Comparison of ENCODE assay signal across 12 cellular contexts in the genomic region with DNA sequence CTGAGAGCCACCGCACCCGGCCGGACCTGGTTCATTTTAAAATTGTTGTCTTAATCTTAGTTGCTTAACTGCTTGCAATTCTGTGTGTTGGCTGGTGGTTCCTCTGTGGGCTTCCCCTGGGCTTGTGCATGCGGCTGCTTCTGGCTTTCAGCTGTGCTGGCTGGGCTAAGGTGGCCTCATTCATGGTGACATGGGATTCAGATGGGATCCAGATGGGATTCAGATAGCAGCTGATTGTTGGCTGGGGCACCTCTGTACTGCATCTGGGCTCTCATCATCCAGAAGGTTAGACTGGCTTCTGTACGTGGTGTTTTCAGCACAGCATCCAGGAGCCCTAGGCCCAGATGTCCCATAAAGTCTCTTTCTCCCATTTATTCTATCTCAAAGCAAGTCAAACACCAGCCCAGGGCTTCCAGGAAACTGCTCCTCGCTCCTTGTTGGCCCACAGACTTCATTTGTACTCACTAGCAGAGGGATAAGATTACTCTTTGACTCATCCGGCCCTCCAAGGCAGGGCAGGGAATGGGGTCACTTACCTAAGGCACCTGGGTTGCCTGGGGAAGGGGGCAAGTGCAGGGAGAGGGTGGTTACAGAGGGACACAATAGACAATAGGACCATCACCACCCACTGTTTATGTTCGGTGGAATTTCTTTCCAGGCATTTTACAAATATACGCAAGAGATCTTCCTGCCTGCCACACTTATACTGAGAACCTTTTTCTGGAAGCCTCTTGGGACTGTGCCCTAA. TPM values are rescaled to one million over a fixed set of nuclear protein-coding genes. Genes with fewer than 3 reads are reported as not detected.
DNase-seq lines count a peak whose midpoint lies in the region; ATAC-seq, FAIRE-seq and TF ChIP-seq lines count a peak whose summit lies in the region.
"Had no signal": no experiment of that assay in that cellular context is flagged by ENCODE, and none has a peak within 500 bp of the region (broad histone marks: within the 10 kb centered on the region; RNA-seq: fewer than 3 reads in every experiment).

No MANE protein-coding gene starts in this region.

- FAIRE-seq in A549 (lab: Jason Lieb, UNC): no peak
- FAIRE-seq: GM18507 had no signal

- H3K9me3 Mint-ChIP-seq in dendritic cell treated with granulocyte-macrophage colony-stimulating factor and Interleukin-4, amounts not matched to agents 40 ng/mL and 50 ng/mL, for 4 days: no peaks in the 10 kb centered on the region
- H3K9me3 Mint-ChIP-seq in mesothelial cell of epicardium: no peaks in the 10 kb centered on the region

- H3K4me1 Mint-ChIP-seq in dendritic cell treated with granulocyte-macrophage colony-stimulating factor and Interleukin-4, amounts not matched to agents 40 ng/mL and 50 ng/mL, for 4 days (ENCODE audit: low read depth): peaks cover 36% of the 10 kb centered on the region
- H3K4me1 Mint-ChIP-seq in mesothelial cell of epicardium: peaks cover 11% of the 10 kb centered on the region

- no peak overlapping the region for H3K4me3 Mint-ChIP-seq in dendritic cell treated with granulocyte-macrophage colony-stimulating factor and Interleukin-4, amounts not matched to agents 40 ng/mL and 50 ng/mL, for 4 days
- no peak overlapping the region for H3K4me3 Mint-ChIP-seq in mesothelial cell of epicardium

- no peak for TF ChIP-seq RAD21 in A549 (conservative IDR thresholded peaks at IDR 0.05 in 1 of 2, IDR thresholded peaks at IDR 0.05 in 1 of 2)

- peaks cover 40% of the 10 kb centered on the region for H3K4me1 ChIP-seq in A549
- peaks cover 18% of the 10 kb centered on the region for H3K4me1 ChIP-seq in HUES6 (ENCODE audit: control insufficient read depth, insufficient read depth, low read length)

- intact Hi-C loops in dendritic cell treated with granulocyte-macrophage colony-stimulating factor and Interleukin-4, amounts not matched to agents 40 ng/mL and 50 ng/mL, for 4 days (cut with micrococcal nuclease): no loop called here

- TF ChIP-seq CTCF in A549 (IDR thresholded peaks at IDR 0.05) (no peak), mesothelial cell of epicardium (IDR thresholded peaks at IDR 0.05; ENCODE audit: unreplicated experiment) (no peak), GM10248 (IDR thresholded peaks at IDR 0.05; ENCODE audit: control extremely low read depth, extremely low read depth, low read depth, missing control alignments) (no peak)

- 62% methylated on average over 9 of the region's 9 CpGs for WGBS in A549 (ENCODE audit: missing lambda C conversion rate)

- peak overlapping the region; percentile 42 for H3K27ac Mint-ChIP-seq in dendritic cell treated with granulocyte-macrophage colony-stimulating factor and Interleukin-4, amounts not matched to agents 40 ng/mL and 50 ng/mL, for 4 days
- H3K27ac Mint-ChIP-seq in mesothelial cell of epicardium: peak overlapping the region; percentile 83

- H3K36me3 ChIP-seq in HUES6 (ENCODE audit: control insufficient read depth, insufficient read depth, low read length): no peaks in the 10 kb centered on the region
- H3K36me3 ChIP-seq: BLaER1 had no signal

- TF ChIP-seq EP300 in A549 (IDR thresholded peaks at IDR 0.05): no peak

- H3K9me3 ChIP-seq in A549 (no peaks in the 10 kb centered on the region), HUES6 (ENCODE audit: control insufficient read depth, insufficient read depth, low read depth, low read length) (no peaks in the 10 kb centered on the region)
- H3K9me3 ChIP-seq: BLaER1 had no signal

- no peaks in the 10 kb centered on the region for H3K27me3 ChIP-seq in HUES6 (ENCODE audit: control insufficient read depth, insufficient read depth, low read length)
- H3K27me3 ChIP-seq: BLaER1 had no signal

- H3K36me3 Mint-ChIP-seq in dendritic cell treated with granulocyte-macrophage colony-stimulating factor and Interleukin-4, amounts not matched to agents 40 ng/mL and 50 ng/mL, for 4 days (ENCODE audit: low read depth): no peaks in the 10 kb centered on the region
- no peaks in the 10 kb centered on the region for H3K36me3 Mint-ChIP-seq in mesothelial cell of epicardium

- H3K4me3 ChIP-seq in A549 (no peak overlapping the region), HUES6 (ENCODE audit: low read depth, low read length) (no peak overlapping the region)
- H3K4me3 ChIP-seq: BLaER1 had no signal

- DNase-seq in A549 (ENCODE audit: low read depth in 1 of 2, low spot score in 1 of 2) (no peak), mesothelial cell of epicardium (ENCODE audit: low spot score in 2 of 2, unreplicated experiment in 2 of 2) (no peak), GM10248 (ENCODE audit: extremely low spot score) (no peak)
- DNase-seq in activated naive CD4-positive, alpha-beta T cell (lab: John Stamatoyannopoulos, UW): no peak
- DNase-seq: central memory CD4-positive, alpha-beta T cell; stimulated activated CD4-positive, alpha-beta T cell treated with anti-CD3 and anti-CD28 coated beads, Interleukin-12 subunit alpha, Interleukin-12 subunit beta, amount 100 ng/mL, for 4 hours had no signal

- H3K27me3 Mint-ChIP-seq in dendritic cell treated with granulocyte-macrophage colony-stimulating factor and Interleukin-4, amounts not matched to agents 40 ng/mL and 50 ng/mL, for 4 days: no peaks in the 10 kb centered on the region
- no peaks in the 10 kb centered on the region for H3K27me3 Mint-ChIP-seq in mesothelial cell of epicardium (ENCODE audit: low read depth)

- H3K9ac ChIP-seq in HUES6 (ENCODE audit: low read length): peak overlapping the region; percentile 38
- H3K9ac ChIP-seq: BLaER1 had no signal

- H3K27ac ChIP-seq in A549 (peak overlapping the region; percentile 62 to 92), HUES6 (ENCODE audit: low read depth, low read length) (peak overlapping the region; percentile 31; the same call in 1 of the 2 replicates)
- H3K27ac ChIP-seq: BLaER1 had no signal

- peak overlapping the region; percentile 40 for H3K4me2 ChIP-seq in A549
- H3K4me2 ChIP-seq: BLaER1 had no signal

- CTCF ChIA-PET in A549 (lab: Yijun Ruan, JAX): interaction anchor here (1.1 to 2.6 kb wide), 2 partner anchors 11 to 43 kb away, joined by 3 to 11 read pairs; a partner anchor contains a TSS
- CTCF ChIA-PET in GM10248 (lab: Yijun Ruan, JAX): interaction anchor here (1.1 to 1.2 kb wide), 3 partner anchors 17 to 185 kb away, joined by 3 to 5 read pairs (median 3); no protein-coding TSS in a partner anchor

- no peak for TF ChIP-seq POLR2A in A549 (IDR thresholded peaks at IDR 0.05; ENCODE audit: low read length)

- ATAC-seq in A549: no peak
- no peak for ATAC-seq in GM21528 (IDR thresholded peaks at IDR 0.05; ENCODE audit: low FRiP score, unreplicated experiment)
- ATAC-seq in HG02798 (IDR thresholded peaks at IDR 0.05; ENCODE audit: poor library complexity, unreplicated experiment): no peak

- POLR2A ChIA-PET in A549 (lab: Yijun Ruan, JAX): interaction anchor here (1.0 kb wide), 1 partner anchor 10 kb away, joined by 5 read pairs; a partner anchor contains a TSS
- POLR2A ChIA-PET in GM10248 (lab: Yijun Ruan, JAX): no interaction called here

TF ChIP-seq in A549, 52 proteins besides CTCF, POLR2A, EP300 and RAD21 (continues in another document):
- TF ChIP-seq, protein P1, sequence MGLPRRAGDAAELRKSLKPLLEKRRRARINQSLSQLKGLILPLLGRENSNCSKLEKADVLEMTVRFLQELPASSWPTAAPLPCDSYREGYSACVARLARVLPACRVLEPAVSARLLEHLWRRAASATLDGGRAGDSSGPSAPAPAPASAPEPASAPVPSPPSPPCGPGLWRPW (IDR thresholded peaks at IDR 0.05): no peak
- TF ChIP-seq RCOR1 (IDR thresholded peaks at IDR 0.05; ENCODE audit: low read depth, low read length) (no peak), CHD4 (IDR thresholded peaks at IDR 0.05; ENCODE audit: borderline replicate concordance) (no peak), RARB (CRISPR knock-in tag; IDR thresholded peaks at IDR 0.05) (no peak), KDM1A (IDR thresholded peaks at IDR 0.05; ENCODE audit: low read depth) (no peak), TP53 (CRISPR knock-in tag; IDR thresholded peaks at IDR 0.05) (no peak), NPAS2 (CRISPR knock-in tag; IDR thresholded peaks at IDR 0.05; ENCODE audit: borderline replicate concordance) (no peak), GATA3 (IDR thresholded peaks at IDR 0.05; ENCODE audit: borderline replicate concordance) (no peak), HOXA7 (CRISPR knock-in tag; IDR thresholded peaks at IDR 0.05) (no peak), ZNF302 (CRISPR knock-in tag; IDR thresholded peaks at IDR 0.05) (no peak), POLR2AphosphoS2 (conservative IDR thresholded peaks at IDR 0.05; ENCODE audit: low read length) (no peak), EHF (CRISPR knock-in tag; IDR thresholded peaks at IDR 0.05) (no peak), NR3C1 (IDR thresholded peaks at IDR 0.05) (no peak), PHF8 (IDR thresholded peaks at IDR 0.05; ENCODE audit: borderline replicate concordance, low read depth) (no peak)

RNA-seq across cellular contexts. Expression of a gene that starts 10.2 kb away (rescaled TPM):
- 24.5 and 33.5 TPM in 2 replicates for polyA plus RNA-seq in A549 (2011; rRNA removed)
- 42.2 and 62.3 TPM in 2 replicates for polyA plus RNA-seq in A549 (2012; cell fraction: cytosol; rRNA removed)
- polyA plus RNA-seq in A549 (2012; cell fraction: nucleus; rRNA removed): 37.3 and 53.0 TPM in 2 replicates
- polyA plus RNA-seq in A549 (2017; fragmentation: RNase III; extraction: RNeasy Plus Mini Kit Qiagen cat#74134 plus additional on column Dnase treatment): 23.1 to 26.5 TPM (median 25.8 TPM) in 3 replicates
- 59.2 and 69.8 TPM in 2 replicates for polyA minus RNA-seq in A549 (2011; rRNA and poly(A)+ RNA removed)
- 30.3 to 32.3 TPM (median 30.3 TPM) in 3 replicates for total RNA-seq in mesothelial cell of epicardium

RNA-seq across cellular contexts. Expression of a gene that starts 26.9 kb away (rescaled TPM):
- 35.9 and 45.4 TPM in 2 replicates for polyA plus RNA-seq in A549 (2011; rRNA removed)
- polyA plus RNA-seq in A549 (2012; cell fraction: cytosol; rRNA removed): 71.1 and 106 TPM in 2 replicates
- polyA plus RNA-seq in A549 (2012; cell fraction: nucleus; rRNA removed): 82.9 and 128 TPM in 2 replicates
- 58.9 to 74.0 TPM (median 66.6 TPM) in 3 replicates for polyA plus RNA-seq in A549 (2017; fragmentation: RNase III; extraction: RNeasy Plus Mini Kit Qiagen cat#74134 plus additional on column Dnase treatment)
- 18.3 and 20.0 TPM in 2 replicates for polyA minus RNA-seq in A549 (2011; rRNA and poly(A)+ RNA removed)
- total RNA-seq in mesothelial cell of epicardium: 23.1 to 26.0 TPM (median 25.6 TPM) in 3 replicates

RNA-seq across cellular contexts. Expression of a gene that starts 50.8 kb away (rescaled TPM):
- polyA plus RNA-seq in A549 (2011; rRNA removed): 114 and 141 TPM in 2 replicates
- polyA plus RNA-seq in A549 (2012; cell fraction: cytosol; rRNA removed): 71.2 and 72.5 TPM in 2 replicates
- 26.1 and 63.7 TPM in 2 replicates for polyA plus RNA-seq in A549 (2012; cell fraction: nucleus; rRNA removed)
- 129 to 143 TPM (median 130 TPM) in 3 replicates for polyA plus RNA-seq in A549 (2017; fragmentation: RNase III; extraction: RNeasy Plus Mini Kit Qiagen cat#74134 plus additional on column Dnase treatment)
- 62.8 and 69.9 TPM in 2 replicates for polyA minus RNA-seq in A549 (2011; rRNA and poly(A)+ RNA removed)
- total RNA-seq in mesothelial cell of epicardium: 134 to 139 TPM (median 138 TPM) in 3 replicates
